Comparison of ENCODE assay signal across 8 cellular contexts in the genomic region with DNA sequence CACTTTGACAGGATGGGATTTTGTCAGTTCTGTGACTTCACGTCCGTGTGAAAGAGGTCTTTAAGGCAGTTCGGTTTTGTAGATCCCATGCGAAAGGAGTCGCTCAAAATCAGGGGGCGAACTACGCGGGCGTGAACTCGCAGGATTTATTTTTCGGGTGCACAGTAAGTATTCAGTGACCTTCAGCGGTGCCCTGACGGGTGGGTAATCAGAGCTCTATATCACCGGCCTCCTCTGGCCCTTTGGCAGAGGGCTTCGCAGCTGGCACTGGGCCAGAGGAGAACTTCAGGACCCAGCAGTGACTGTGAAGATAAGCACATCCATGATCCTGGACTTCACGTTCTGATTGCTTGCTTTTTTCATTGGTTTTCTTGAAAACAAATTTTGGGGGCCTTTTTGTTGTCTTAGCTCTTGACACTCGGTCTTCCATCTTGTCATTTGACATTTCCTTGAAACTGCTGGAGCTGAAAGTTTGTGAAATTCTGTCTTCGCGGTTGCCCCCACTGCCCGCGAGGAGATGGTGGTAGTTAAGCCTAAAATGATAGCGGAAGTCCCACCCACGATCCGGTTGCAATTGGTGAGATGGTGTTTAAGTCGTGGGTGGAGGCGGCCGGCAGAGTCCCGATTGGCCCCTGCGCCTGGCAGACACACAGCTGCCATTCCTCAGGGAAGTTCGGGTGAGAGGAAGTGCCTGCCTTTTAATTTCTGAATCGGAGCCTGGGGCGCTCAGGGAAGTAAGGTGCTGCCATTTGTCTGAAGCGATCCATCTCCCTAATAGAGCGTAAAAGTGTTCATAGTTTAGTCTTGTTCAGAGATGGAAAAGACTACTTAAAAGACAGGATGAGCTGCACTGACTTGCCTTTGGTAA. TPM values are rescaled to one million over a fixed set of nuclear protein-coding genes. Genes with fewer than 3 reads are reported as not detected.
DNase-seq lines count a peak whose midpoint lies in the region; ATAC-seq, FAIRE-seq and TF ChIP-seq lines count a peak whose summit lies in the region.

TSS of gene FAM120AOS (minus strand) at position 535 of the 868 bp plus-strand sequence. CDS start 872 bp downstream, outside the sequence.

- peak within 1 kb of the TSS; percentile 85 for H2AFZ ChIP-seq in mammary epithelial cell (ENCODE audit: low read depth, low read length)

- no peak for TF ChIP-seq EP300 in A549 (IDR thresholded peaks at IDR 0.05)

- H3K27ac ChIP-seq in A549 (peak within 1 kb of the TSS; percentile 89 to 98), WERI-Rb-1 (peak within 1 kb of the TSS; percentile 96), mammary epithelial cell (ENCODE audit: insufficient read depth, low read depth, low read length) (peak within 1 kb of the TSS; percentile 76), iPS-20b (ENCODE audit: low read length) (no peak within 1 kb of the TSS), skin epidermis (peak within 1 kb of the TSS; percentile 67 to 100 (median 96))

- no peak for TF ChIP-seq CTCF in A549 (IDR thresholded peaks at IDR 0.05)
- TF ChIP-seq CTCF in WERI-Rb-1 (IDR thresholded peaks at IDR 0.05; ENCODE audit: low read depth, low read length) = no peak
- no peak for TF ChIP-seq CTCF in mammary epithelial cell (conservative IDR thresholded peaks at IDR 0.05 in 1 of 2, IDR thresholded peaks at IDR 0.05 in 1 of 2; ENCODE audit: extremely low read depth in 1 of 2, insufficient read depth in 1 of 2, low read depth in 1 of 2, low read length in 2 of 2)

- H3K36me3 ChIP-seq in WERI-Rb-1 = peaks cover 40% of the 10 kb centered on the region
- H3K36me3 ChIP-seq in mammary epithelial cell (ENCODE audit: insufficient read depth, low read length) = peaks cover under 1% of the 10 kb centered on the region
- H3K36me3 ChIP-seq in iPS-20b (ENCODE audit: insufficient read depth, low read depth, low read length) = peaks cover 11% of the 10 kb centered on the region

- 2% methylated on average over 31 of the region's 34 CpGs for WGBS in A549 (ENCODE audit: missing lambda C conversion rate)
- WGBS in mammary epithelial cell (ENCODE audit: low coverage, missing lambda C conversion rate) = 3% methylated on average over 24 of the region's 34 CpGs

- BruUV-seq in mammary epithelial cell (replicated peaks; lab: Mats Ljungman, UMichigan) = TSS peak; percentile 68

- ATAC-seq in A549 (peak; percentile 79 to 92), GM18867 (IDR thresholded peaks at IDR 0.05; ENCODE audit: unreplicated experiment) (peak; percentile 64), HG03103 (IDR thresholded peaks at IDR 0.05; ENCODE audit: low read depth, unreplicated experiment) (peak; percentile 45)

- intact Hi-C loops in mammary epithelial cell (cut with micrococcal nuclease) = loop anchor here (2.0 to 5.0 kb wide), 3 partner anchors 39 to 320 kb away; no protein-coding TSS in a partner anchor

- H3K4me2 ChIP-seq in A549 = peak within 1 kb of the TSS; percentile 81
- peak within 1 kb of the TSS; percentile 81 for H3K4me2 ChIP-seq in mammary epithelial cell (ENCODE audit: insufficient read depth, low read depth, low read length)

- CTCF ChIA-PET in A549 (lab: Yijun Ruan, JAX) = interaction anchor here (0.5 to 2.2 kb wide), 8 partner anchors 11 to 450 kb away, joined by 3 to 11 read pairs (median 4); no protein-coding TSS in a partner anchor
- CTCF ChIA-PET in mammary epithelial cell (lab: Charles Lee; ENCODE audit: low non-redundant PET) = interaction anchor here (0.6 kb wide), 1 partner anchor 113 kb away, joined by 4 read pairs; no protein-coding TSS in a partner anchor

- H3K79me2 ChIP-seq in mammary epithelial cell (ENCODE audit: insufficient read depth, low read length) = peaks cover 84% of the 10 kb centered on the region

- no peak for FAIRE-seq in A549 (lab: Jason Lieb, UNC)

- peaks cover 48% of the 10 kb centered on the region for H3K4me1 ChIP-seq in A549
- peaks cover 17% of the 10 kb centered on the region for H3K4me1 ChIP-seq in mammary epithelial cell (ENCODE audit: insufficient read depth, low read length)
- peaks cover 13% of the 10 kb centered on the region; the same call in 1 of the 2 replicates for H3K4me1 ChIP-seq in iPS-20b (ENCODE audit: insufficient read depth, low read length)

- peak; percentile 21; the same call in 1 of the 2 replicates for TF ChIP-seq POLR2A in A549 (IDR thresholded peaks at IDR 0.05; ENCODE audit: low read length)

- dilution Hi-C loops in mammary epithelial cell (cut with HindIII; ENCODE audit: low sequenced_read_pairs) = no loop called here

- H3K9ac ChIP-seq in mammary epithelial cell (ENCODE audit: insufficient read depth, low read length) (peak within 1 kb of the TSS; percentile 82), iPS-20b (ENCODE audit: low read depth, low read length) (peak within 1 kb of the TSS; percentile 77; the same call in 1 of the 2 replicates)

- H3K4me3 ChIP-seq in A549 (peak within 1 kb of the TSS; percentile 77), WERI-Rb-1 (ENCODE audit: low read depth, low read length) (peak within 1 kb of the TSS; percentile 73), mammary epithelial cell (replicated peaks in 1 of 3; ENCODE audit: insufficient read depth in 1 of 3, low read depth in 2 of 3, low read length in 3 of 3) (peak within 1 kb of the TSS; percentile 75 to 90 (median 84)), iPS-20b (ENCODE audit: low read length) (peak within 1 kb of the TSS; percentile 90), skin epidermis (peak within 1 kb of the TSS; percentile 74 to 93 (median 84))

- DNase-seq in A549 (ENCODE audit: low read depth in 1 of 2, low spot score in 1 of 2) (peak; percentile 84 to 96), NCI-H2196 (lab: John Stamatoyannopoulos, UW; ENCODE audit: unreplicated experiment) (peak; percentile 85), WERI-Rb-1 (peak; percentile 90), mammary epithelial cell (peak; percentile 95)

- H4K20me1 ChIP-seq in mammary epithelial cell (ENCODE audit: insufficient read depth, low read length) = no peaks in the 10 kb centered on the region

- H3K27me3 ChIP-seq in WERI-Rb-1 (ENCODE audit: insufficient read depth, low read depth, severe bottlenecking) = no peaks in the 10 kb centered on the region
- H3K27me3 ChIP-seq in mammary epithelial cell (ENCODE audit: insufficient read depth, low read length) = no peaks in the 10 kb centered on the region
- H3K27me3 ChIP-seq in iPS-20b (ENCODE audit: insufficient read depth, low read length) = no peaks in the 10 kb centered on the region

- POLR2A ChIA-PET in A549 (lab: Yijun Ruan, JAX) = interaction anchor here (1.2 to 1.6 kb wide), 3 partner anchors 11 to 122 kb away, joined by 5 to 7 read pairs (median 5); partner anchors contain the start of gene PHF2

- TF ChIP-seq RAD21 in A549 (conservative IDR thresholded peaks at IDR 0.05 in 1 of 2, IDR thresholded peaks at IDR 0.05 in 1 of 2) = no peak; a peak in 1 of 5 replicates

- in situ Hi-C loops in mammary epithelial cell (cut with MboI; ENCODE audit: low sequenced_read_pairs in 2 of 2) = no loop called here

- no peaks in the 10 kb centered on the region for H3K9me3 ChIP-seq in A549
- no peaks in the 10 kb centered on the region for H3K9me3 ChIP-seq in WERI-Rb-1 (ENCODE audit: severe bottlenecking)
- H3K9me3 ChIP-seq in mammary epithelial cell (replicated peaks; ENCODE audit: insufficient read depth, low read length) = no peaks in the 10 kb centered on the region
- H3K9me3 ChIP-seq in iPS-20b (ENCODE audit: insufficient read depth, low read depth, low read length) = no peaks in the 10 kb centered on the region

TF ChIP-seq in A549, 52 proteins besides CTCF, POLR2A, EP300 and RAD21:
- TF ChIP-seq, protein P1, sequence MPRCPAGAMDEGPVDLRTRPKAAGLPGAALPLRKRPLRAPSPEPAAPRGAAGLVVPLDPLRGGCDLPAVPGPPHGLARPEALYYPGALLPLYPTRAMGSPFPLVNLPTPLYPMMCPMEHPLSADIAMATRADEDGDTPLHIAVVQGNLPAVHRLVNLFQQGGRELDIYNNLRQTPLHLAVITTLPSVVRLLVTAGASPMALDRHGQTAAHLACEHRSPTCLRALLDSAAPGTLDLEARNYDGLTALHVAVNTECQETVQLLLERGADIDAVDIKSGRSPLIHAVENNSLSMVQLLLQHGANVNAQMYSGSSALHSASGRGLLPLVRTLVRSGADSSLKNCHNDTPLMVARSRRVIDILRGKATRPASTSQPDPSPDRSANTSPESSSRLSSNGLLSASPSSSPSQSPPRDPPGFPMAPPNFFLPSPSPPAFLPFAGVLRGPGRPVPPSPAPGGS (IDR thresholded peaks at IDR 0.05) = 0 out of 3 replicates have a peak, but pooled peaks have one; percentile 17
- TF ChIP-seq JUN (IDR thresholded peaks at IDR 0.05) (peak; percentile 46 to 59; a peak in 2 of 5 replicates), BHLHE40 (IDR thresholded peaks at IDR 0.05; ENCODE audit: low read depth, low read length) (no peak), CEBPB (IDR thresholded peaks at IDR 0.05) (no peak), PBX3 (IDR thresholded peaks at IDR 0.05) (peak; percentile 88), MAFK (IDR thresholded peaks at IDR 0.05; ENCODE audit: partially characterized antibody) (peak; percentile 40)
- TF ChIP-seq, protein P2, sequence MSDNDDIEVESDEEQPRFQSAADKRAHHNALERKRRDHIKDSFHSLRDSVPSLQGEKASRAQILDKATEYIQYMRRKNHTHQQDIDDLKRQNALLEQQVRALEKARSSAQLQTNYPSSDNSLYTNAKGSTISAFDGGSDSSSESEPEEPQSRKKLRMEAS (IDR thresholded peaks at IDR 0.05) = peak; percentile 62
TF ChIP-seq in A549: peak in this region for 5.

RNA-seq across cellular contexts. Expression of gene FAM120AOS, which starts in this region (rescaled TPM):
- polyA plus RNA-seq in A549 (2011; rRNA removed) (79.7 and 85.3 TPM in 2 replicates), A549 (2017; fragmentation: RNase III; extraction: RNeasy Plus Mini Kit Qiagen cat#74134 plus additional on column Dnase treatment) (37.1 to 40.7 TPM (median 38.7 TPM) in 3 replicates), mammary epithelial cell (22.2 TPM)
- 31.9 and 35.3 TPM in 2 replicates for polyA plus RNA-seq in A549 (2012; cell fraction: cytosol; rRNA removed)
- 13.8 and 16.0 TPM in 2 replicates for polyA plus RNA-seq in A549 (2012; cell fraction: nucleus; rRNA removed)
- 40.1 and 41.6 TPM in 2 replicates for polyA minus RNA-seq in A549 (2011; rRNA and poly(A)+ RNA removed)
- 10 to 100 TPM; 29.3 to 32.5 TPM for total RNA-seq in mammary epithelial cell
- polyA minus RNA-seq in mammary epithelial cell = 2.9 TPM
